Comparison of ENCODE assay signal across 1 cellular context in genomic region chr16:3377917-3378316, GRCh38.
A peak's percentile ranks its signal among the peaks of the same experiment; 100 is the strongest.
TF ChIP-seq lines count a peak whose summit lies in the region.

No MANE protein-coding gene starts in this region.

TF ChIP-seq in HepG2, 621 proteins besides CTCF, POLR2A, EP300 and RAD21:
- no peak for TF ChIP-seq KLF12 (CRISPR knock-in tag; IDR thresholded peaks at IDR 0.05; ENCODE audit: borderline replicate concordance)
- TF ChIP-seq, protein P1, sequence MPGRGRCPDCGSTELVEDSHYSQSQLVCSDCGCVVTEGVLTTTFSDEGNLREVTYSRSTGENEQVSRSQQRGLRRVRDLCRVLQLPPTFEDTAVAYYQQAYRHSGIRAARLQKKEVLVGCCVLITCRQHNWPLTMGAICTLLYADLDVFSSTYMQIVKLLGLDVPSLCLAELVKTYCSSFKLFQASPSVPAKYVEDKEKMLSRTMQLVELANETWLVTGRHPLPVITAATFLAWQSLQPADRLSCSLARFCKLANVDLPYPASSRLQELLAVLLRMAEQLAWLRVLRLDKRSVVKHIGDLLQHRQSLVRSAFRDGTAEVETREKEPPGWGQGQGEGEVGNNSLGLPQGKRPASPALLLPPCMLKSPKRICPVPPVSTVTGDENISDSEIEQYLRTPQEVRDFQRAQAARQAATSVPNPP (CRISPR knock-in tag; IDR thresholded peaks at IDR 0.05), result no peak
- TF ChIP-seq PCBP1 (IDR thresholded peaks at IDR 0.05; ENCODE audit: borderline replicate concordance, low read depth, low read length), result no peak
- no peak for TF ChIP-seq SMAD3 (CRISPR knock-in tag; IDR thresholded peaks at IDR 0.05)
- no peak for TF ChIP-seq U2AF2 (IDR thresholded peaks at IDR 0.05; ENCODE audit: low read depth, low read length)
- no peak for TF ChIP-seq ZKSCAN1 (IDR thresholded peaks at IDR 0.05; ENCODE audit: low read length)
- no peak for TF ChIP-seq TBP (CRISPR knock-in tag; IDR thresholded peaks at IDR 0.05)
- TF ChIP-seq ZNF260 (CRISPR knock-in tag; IDR thresholded peaks at IDR 0.05; ENCODE audit: borderline replicate concordance, low read depth), result no peak
- TF ChIP-seq CEBPB (IDR thresholded peaks at IDR 0.05; ENCODE audit: borderline replicate concordance, low read depth, low read length), result peak; percentile 60; the same call in 1 of the 2 replicates
- TF ChIP-seq ZNF674 (CRISPR knock-in tag; IDR thresholded peaks at IDR 0.05; ENCODE audit: low read depth), result no peak
- TF ChIP-seq MED8 (CRISPR knock-in tag; IDR thresholded peaks at IDR 0.05; ENCODE audit: insufficient replicate concordance), result no peak
- TF ChIP-seq, protein P2, sequence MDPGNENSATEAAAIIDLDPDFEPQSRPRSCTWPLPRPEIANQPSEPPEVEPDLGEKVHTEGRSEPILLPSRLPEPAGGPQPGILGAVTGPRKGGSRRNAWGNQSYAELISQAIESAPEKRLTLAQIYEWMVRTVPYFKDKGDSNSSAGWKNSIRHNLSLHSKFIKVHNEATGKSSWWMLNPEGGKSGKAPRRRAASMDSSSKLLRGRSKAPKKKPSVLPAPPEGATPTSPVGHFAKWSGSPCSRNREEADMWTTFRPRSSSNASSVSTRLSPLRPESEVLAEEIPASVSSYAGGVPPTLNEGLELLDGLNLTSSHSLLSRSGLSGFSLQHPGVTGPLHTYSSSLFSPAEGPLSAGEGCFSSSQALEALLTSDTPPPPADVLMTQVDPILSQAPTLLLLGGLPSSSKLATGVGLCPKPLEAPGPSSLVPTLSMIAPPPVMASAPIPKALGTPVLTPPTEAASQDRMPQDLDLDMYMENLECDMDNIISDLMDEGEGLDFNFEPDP (CRISPR knock-in tag; conservative IDR thresholded peaks at IDR 0.05), result no peak
- no peak for TF ChIP-seq ZBTB25 (CRISPR knock-in tag; IDR thresholded peaks at IDR 0.05)
- TF ChIP-seq THAP11 (CRISPR knock-in tag; IDR thresholded peaks at IDR 0.05), result no peak
- no peak for TF ChIP-seq NFKB2 (CRISPR knock-in tag; IDR thresholded peaks at IDR 0.05; ENCODE audit: borderline replicate concordance)
- no peak for TF ChIP-seq ZBTB42 (CRISPR knock-in tag; IDR thresholded peaks at IDR 0.05)
- no peak for TF ChIP-seq MAFK (conservative IDR thresholded peaks at IDR 0.05 in 1 of 2, IDR thresholded peaks at IDR 0.05 in 1 of 2; ENCODE audit: low read length in 2 of 2)
- 0 out of 2 replicates have a peak, but pooled peaks have one; percentile 33 for TF ChIP-seq SMC3 (IDR thresholded peaks at IDR 0.05; ENCODE audit: low read length)
- TF ChIP-seq SYNCRIP (IDR thresholded peaks at IDR 0.05; ENCODE audit: insufficient read depth, low read depth, low read length), result no peak
- no peak for TF ChIP-seq PBX3 (CRISPR knock-in tag; IDR thresholded peaks at IDR 0.05; ENCODE audit: borderline replicate concordance)
- TF ChIP-seq, protein P3, sequence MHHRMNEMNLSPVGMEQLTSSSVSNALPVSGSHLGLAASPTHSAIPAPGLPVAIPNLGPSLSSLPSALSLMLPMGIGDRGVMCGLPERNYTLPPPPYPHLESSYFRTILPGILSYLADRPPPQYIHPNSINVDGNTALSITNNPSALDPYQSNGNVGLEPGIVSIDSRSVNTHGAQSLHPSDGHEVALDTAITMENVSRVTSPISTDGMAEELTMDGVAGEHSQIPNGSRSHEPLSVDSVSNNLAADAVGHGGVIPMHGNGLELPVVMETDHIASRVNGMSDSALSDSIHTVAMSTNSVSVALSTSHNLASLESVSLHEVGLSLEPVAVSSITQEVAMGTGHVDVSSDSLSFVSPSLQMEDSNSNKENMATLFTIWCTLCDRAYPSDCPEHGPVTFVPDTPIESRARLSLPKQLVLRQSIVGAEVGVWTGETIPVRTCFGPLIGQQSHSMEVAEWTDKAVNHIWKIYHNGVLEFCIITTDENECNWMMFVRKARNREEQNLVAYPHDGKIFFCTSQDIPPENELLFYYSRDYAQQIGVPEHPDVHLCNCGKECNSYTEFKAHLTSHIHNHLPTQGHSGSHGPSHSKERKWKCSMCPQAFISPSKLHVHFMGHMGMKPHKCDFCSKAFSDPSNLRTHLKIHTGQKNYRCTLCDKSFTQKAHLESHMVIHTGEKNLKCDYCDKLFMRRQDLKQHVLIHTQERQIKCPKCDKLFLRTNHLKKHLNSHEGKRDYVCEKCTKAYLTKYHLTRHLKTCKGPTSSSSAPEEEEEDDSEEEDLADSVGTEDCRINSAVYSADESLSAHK (CRISPR knock-in tag; IDR thresholded peaks at IDR 0.05; ENCODE audit: borderline replicate concordance), result no peak
- no peak for TF ChIP-seq SOX13 (IDR thresholded peaks at IDR 0.05)
- TF ChIP-seq SOX13 (CRISPR knock-in tag; conservative IDR thresholded peaks at IDR 0.05 in 1 of 2, IDR thresholded peaks at IDR 0.05 in 1 of 2), result no peak
- peak; percentile 99 for TF ChIP-seq TEAD3 (CRISPR knock-in tag; optimal IDR thresholded peaks at IDR 0.05; ENCODE audit: borderline replicate concordance)
- no peak for TF ChIP-seq GRHL1 (CRISPR knock-in tag; conservative IDR thresholded peaks at IDR 0.05)
- TF ChIP-seq ZNF530 (CRISPR knock-in tag; IDR thresholded peaks at IDR 0.05; ENCODE audit: low read depth), result no peak
